Comparison of ENCODE assay signal across 23 cellular contexts in the genomic region with DNA sequence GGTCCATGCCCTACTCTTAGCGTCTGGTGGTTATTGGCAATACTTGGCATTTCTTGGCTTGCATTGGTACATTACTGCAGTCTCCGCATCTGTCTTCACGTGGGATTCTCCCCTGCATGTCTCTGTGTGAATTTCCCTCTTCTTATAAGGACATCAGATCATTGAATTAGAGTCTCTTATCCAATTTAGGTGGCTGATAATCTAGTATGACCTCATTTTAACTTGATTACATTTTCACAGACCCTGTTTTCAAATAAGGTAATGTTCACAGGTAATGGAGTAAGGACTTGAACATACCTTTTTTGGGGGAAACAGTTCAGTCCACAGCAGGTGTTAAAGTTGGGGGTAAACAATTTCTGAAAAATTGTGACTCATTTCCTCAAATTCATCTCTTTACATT.
"Had no signal": no experiment of that assay in that cellular context is flagged by ENCODE, and none has a peak within 500 bp of the region (broad histone marks: within the 10 kb centered on the region; RNA-seq: fewer than 3 reads in every experiment).

No MANE protein-coding gene starts in this region.

- H3K4me3 ChIP-seq: ascending aorta, dorsolateral prefrontal cortex, gastroesophageal sphincter, right lobe of liver, stomach, suprapubic skin, tibial nerve had no signal

- H3K27ac Mint-ChIP-seq: nephron; stimulated activated memory B cell treated with anti-CD40 and anti-IgM and Interleukin-4, amounts not matched to agents 10 μg/mL and 1 μg/mL and 100 μg/mL, for 72 hours had no signal

- H3K27ac ChIP-seq: ascending aorta, dorsolateral prefrontal cortex, gastroesophageal sphincter, right lobe of liver, stomach, suprapubic skin, tibial nerve had no signal

- DNase-seq: activated CD4-positive, alpha-beta T cell treated with anti-CD3 and anti-CD28 coated beads, Interleukin-2, amount 50 U/mL, for 4 hours; activated effector memory CD4-positive, alpha-beta T cell treated with anti-CD3 and anti-CD28 coated beads, Interleukin-2, amount 50 U/mL, for 16 hours; activated naive CD4-positive, alpha-beta T cell treated with anti-CD3 and anti-CD28 coated beads, Interleukin-2, amount 50 U/mL, for 16 hours; central memory CD4-positive, alpha-beta T cell; dorsolateral prefrontal cortex; effector memory CD8-positive, alpha-beta T cell; head of caudate nucleus; hypothalamus; left ventricle myocardium superior; mammary epithelial cell; midbrain; right lobe of liver; small intestine; stimulated activated CD4-positive, alpha-beta T cell treated with anti-CD3 and anti-CD28 coated beads, Interleukin-2, amount 100 ng/mL, for 24 hours; stomach; T-helper 9 cell had no signal

- H3K9me3 Mint-ChIP-seq: effector memory CD8-positive, alpha-beta T cell; nephron; stimulated activated memory B cell treated with anti-CD40 and anti-IgM and Interleukin-4, amounts not matched to agents 10 μg/mL and 1 μg/mL and 100 μg/mL, for 72 hours had no signal

- H3K27me3 Mint-ChIP-seq: effector memory CD8-positive, alpha-beta T cell; stimulated activated memory B cell treated with anti-CD40 and anti-IgM and Interleukin-4, amounts not matched to agents 10 μg/mL and 1 μg/mL and 100 μg/mL, for 72 hours had no signal

- H3K27me3 ChIP-seq: ascending aorta, dorsolateral prefrontal cortex, gastroesophageal sphincter, right lobe of liver, stomach, suprapubic skin, tibial nerve had no signal

- H3K4me1 Mint-ChIP-seq: nephron had no signal

- ATAC-seq: effector memory CD8-positive, alpha-beta T cell; esophagus mucosa; gastroesophageal sphincter; left ventricle myocardium superior; stimulated activated memory B cell treated with anti-CD40 and anti-IgM and Interleukin-4, amounts not matched to agents 10 μg/mL and 1 μg/mL and 100 μg/mL, for 72 hours had no signal

- H3K4me3 Mint-ChIP-seq: effector memory CD8-positive, alpha-beta T cell; nephron; stimulated activated memory B cell treated with anti-CD40 and anti-IgM and Interleukin-4, amounts not matched to agents 10 μg/mL and 1 μg/mL and 100 μg/mL, for 72 hours had no signal

- H3K4me1 ChIP-seq: ascending aorta had no signal

- H3K36me3 ChIP-seq: gastroesophageal sphincter, right lobe of liver, stomach, suprapubic skin had no signal
